12 cellular contexts compared by ENCODE assay signal in the genomic region with DNA sequence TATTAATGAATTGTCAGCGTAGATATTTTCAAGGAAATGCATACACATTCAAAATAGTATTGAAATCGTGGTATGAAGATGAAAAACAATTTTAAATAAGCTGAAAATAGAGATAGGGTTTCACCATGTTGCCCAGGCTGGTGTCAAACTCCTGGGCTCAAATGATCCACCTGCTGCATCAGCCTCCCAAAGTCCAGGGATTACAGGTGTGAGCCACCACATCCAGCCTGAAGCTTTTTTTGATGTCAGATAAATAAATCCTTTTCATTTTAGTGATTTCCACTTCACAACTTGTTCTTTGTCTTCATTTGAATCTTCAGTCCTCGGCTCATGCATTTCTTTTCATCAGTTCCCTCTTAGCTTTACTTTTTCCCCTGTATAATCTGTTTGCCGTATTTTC. TPM values are rescaled to one million over a fixed set of nuclear protein-coding genes. Genes with fewer than 3 reads are reported as not detected.
DNase-seq lines count a peak whose midpoint lies in the region; ATAC-seq and TF ChIP-seq lines count a peak whose summit lies in the region.
"Had no signal": no experiment of that assay in that cellular context is flagged by ENCODE, and none has a peak within 500 bp of the region (broad histone marks: within the 10 kb centered on the region; RNA-seq: fewer than 3 reads in every experiment).

No MANE protein-coding gene starts in this region.

- intact Hi-C loops in natural killer cell (cut with micrococcal nuclease): loop anchor here (5.0 kb wide), 1 partner anchor 33 kb away; no protein-coding TSS in a partner anchor
- intact Hi-C loops in aorta (cut with DNase I): loop anchor here (5.0 to 10.0 kb wide), 2 partner anchors 98 to 180 kb away; a partner anchor contains a TSS

- no peaks in the 10 kb centered on the region for H3K36me3 Mint-ChIP-seq in natural killer cell

- no peaks in the 10 kb centered on the region for H3K27me3 ChIP-seq in BLaER1
- no peaks in the 10 kb centered on the region for H3K27me3 ChIP-seq in adipocyte (replicated peaks; ENCODE audit: control insufficient read depth, insufficient read depth, low read length)
- H3K27me3 ChIP-seq in aorta (ENCODE audit: control insufficient read depth in 1 of 2, insufficient read depth in 2 of 2, low read length in 1 of 2): no peaks in the 10 kb centered on the region

- H3K27ac ChIP-seq in BLaER1: no peak overlapping the region
- no peak overlapping the region for H3K27ac ChIP-seq in aorta (ENCODE audit: low read depth in 1 of 2, low read length in 2 of 2)
- H3K27ac ChIP-seq: C4-2B had no signal

- TF ChIP-seq CTCF in HFF-Myc (IDR thresholded peaks at IDR 0.05; ENCODE audit: low read depth, low read length, missing control alignments): no peak
- no peak for TF ChIP-seq CTCF in natural killer cell (IDR thresholded peaks at IDR 0.05)

- H3K4me1 ChIP-seq in BLaER1 (peaks cover 46% of the 10 kb centered on the region), adipocyte (ENCODE audit: control insufficient read depth, insufficient read depth, low read length) (peaks cover 35% of the 10 kb centered on the region), aorta (ENCODE audit: control insufficient read depth in 1 of 2, insufficient read depth in 2 of 2, low read length in 2 of 2) (no peaks in the 10 kb centered on the region)

- H3K27ac Mint-ChIP-seq in natural killer cell: peak overlapping the region; percentile 35 to 76

- H3K4me1 Mint-ChIP-seq in natural killer cell: peaks cover 69 to 77% of the 10 kb centered on the region in 2 donors

- H3K36me3 ChIP-seq in BLaER1: peaks cover 20% of the 10 kb centered on the region
- no peaks in the 10 kb centered on the region for H3K36me3 ChIP-seq in adipocyte (ENCODE audit: control insufficient read depth, insufficient read depth, low read length, severe bottlenecking)
- no peaks in the 10 kb centered on the region for H3K36me3 ChIP-seq in aorta (ENCODE audit: control insufficient read depth in 1 of 2, insufficient read depth in 2 of 2, low read length in 1 of 2)

- no peaks in the 10 kb centered on the region for H3K27me3 Mint-ChIP-seq in natural killer cell (ENCODE audit: low read depth in 2 of 2)

- H4K20me1 ChIP-seq in BLaER1: peaks cover 94% of the 10 kb centered on the region

- 86 to 89% methylated on average over 4 of the region's 4 CpGs for WGBS in aorta, 2 donors

- peak overlapping the region; percentile 48 for H3K4me3 Mint-ChIP-seq in natural killer cell

- H3K9me3 ChIP-seq in BLaER1: peaks cover 7% of the 10 kb centered on the region
- no peaks in the 10 kb centered on the region for H3K9me3 ChIP-seq in adipocyte (ENCODE audit: control insufficient read depth, low read length)
- no peaks in the 10 kb centered on the region for H3K9me3 ChIP-seq in aorta (ENCODE audit: control insufficient read depth, low read length)

- H3K4me2 ChIP-seq in BLaER1: peak overlapping the region; percentile 91

- H3K4me3 ChIP-seq in BLaER1 (no peak overlapping the region), HFF-Myc (replicated peaks; ENCODE audit: low read depth, low read length) (peak overlapping the region; percentile 88), adipocyte (ENCODE audit: low read length) (peak overlapping the region; percentile 97), aorta (ENCODE audit: low read length in 2 of 2) (no peak overlapping the region)

- ATAC-seq in natural killer cell (no peak), aorta (ENCODE audit: low FRiP score) (no peak), HG03175 (IDR thresholded peaks at IDR 0.05; ENCODE audit: unreplicated experiment) (no peak)

- no peak overlapping the region; the same call in 1 of the 2 replicates for H3K9ac ChIP-seq in BLaER1
- no peak overlapping the region for H3K9ac ChIP-seq in adipocyte (ENCODE audit: low read length)

- no peaks in the 10 kb centered on the region for H3K9me3 Mint-ChIP-seq in natural killer cell

- no peak for DNase-seq in HFF-Myc (ENCODE audit: extremely low read depth, low read depth)
- no peak for DNase-seq in adipocyte (ENCODE audit: low read depth)
- no peak for DNase-seq in natural killer cell
- DNase-seq in aorta: no peak
- no peak for DNase-seq in NK-92 (lab: John Stamatoyannopoulos, UW; ENCODE audit: unreplicated experiment)
- DNase-seq in occipital lobe (lab: John Stamatoyannopoulos, UW): no peak
- DNase-seq: activated CD8-positive, alpha-beta memory T cell treated with anti-CD3 and anti-CD28 coated beads for 24 hours; erythroblast; NCI-H1436 treated with DMSO at 0.1 percent for 48 hours had no signal

RNA-seq across cellular contexts. Expression of a gene that starts 4.6 kb away (rescaled TPM):
- 100 to 1,000 TPM; 149 to 179 (median 163) TPM for total RNA-seq in natural killer cell
- total RNA-seq in aorta: 10 to 100 TPM; 52.7 to 83.8 TPM
- polyA plus RNA-seq in aorta: 10 to 100 TPM in 1 of 2 donors, 1 to 10 TPM in 1; 8.5 to 26.2 TPM
- total RNA-seq in occipital lobe: 161 TPM

Comparison
In these comparisons a context has a peak if more than half of its experiments do, and no peak if none do; other contexts are left out.
1. H3K4me3 ChIP-seq: peak in HFF-Myc (single experiment) and adipocyte (single experiment); none in BLaER1 (single experiment) and aorta (0 of 2).